Comparison of ENCODE assay signal across 12 cellular contexts in genomic region chr2:218033590-218034496, GRCh38. TPM values are rescaled to one million over a fixed set of nuclear protein-coding genes. Genes with fewer than 3 reads are reported as not detected.
DNase-seq lines count a peak whose midpoint lies in the region; ATAC-seq and TF ChIP-seq lines count a peak whose summit lies in the region.
"Had no signal": no experiment of that assay in that cellular context is flagged by ENCODE, and none has a peak within 500 bp of the region (broad histone marks: within the 10 kb centered on the region; RNA-seq: fewer than 3 reads in every experiment).

No MANE protein-coding gene starts in this region.

- 30 to 42% methylated on average over 41 to 45 of the region's 45 CpGs for WGBS in lung, 2 donors

- H3K27ac ChIP-seq in A673 (ENCODE audit: low read depth, low read length, poor library complexity, severe bottlenecking): no peak overlapping the region
- H3K27ac ChIP-seq in lung (ENCODE audit: low read depth in 1 of 2, low read length in 1 of 2): no peak overlapping the region

- POLR2A ChIA-PET in A673 (lab: Charles Lee; ENCODE audit: low non-redundant PET): no interaction called here

- H3K36me3 ChIP-seq in A673 (ENCODE audit: insufficient read depth, low read length, poor library complexity, severe bottlenecking) (no peaks in the 10 kb centered on the region), lung (ENCODE audit: control insufficient read depth in 2 of 2, insufficient read depth in 2 of 2, low read length in 2 of 2) (no peaks in the 10 kb centered on the region)

- intact Hi-C loops in A673 (cut with micrococcal nuclease; ENCODE audit: unreplicated experiment): loop anchor here (1.0 to 5.0 kb wide), 3 partner anchors 39 to 249 kb away; no protein-coding TSS in a partner anchor

- H3K27me3 ChIP-seq in A673 (replicated peaks; ENCODE audit: insufficient read depth, low read depth, low read length, poor library complexity): peaks cover 4% of the 10 kb centered on the region
- H3K27me3 ChIP-seq in lung (ENCODE audit: control insufficient read depth, insufficient read depth): no peaks in the 10 kb centered on the region

- BruUV-seq in A673 (replicated peaks; lab: Mats Ljungman, UMichigan): no TSS peak

- H3K27ac Mint-ChIP-seq in activated naive CD4-positive, alpha-beta T cell treated with anti-CD3 and anti-CD28 coated beads, Interleukin-2, amount 50 U/mL, for 72 hours: peak overlapping the region; percentile 31 to 54

- H3K9me3 Mint-ChIP-seq in activated naive CD4-positive, alpha-beta T cell treated with anti-CD3 and anti-CD28 coated beads, Interleukin-2, amount 50 U/mL, for 72 hours: no peaks in the 10 kb centered on the region

- H3K4me1 ChIP-seq in A673 (ENCODE audit: insufficient read depth, low read length, poor library complexity, severe bottlenecking) (peaks cover 12% of the 10 kb centered on the region), lung (ENCODE audit: control insufficient read depth in 2 of 2, insufficient read depth in 2 of 2, low read length in 2 of 2) (peaks cover 0 to 7% of the 10 kb centered on the region in 2 donors)

- peak; percentile 1 for ATAC-seq in GM21515 (IDR thresholded peaks at IDR 0.05; ENCODE audit: unreplicated experiment)
- ATAC-seq in activated naive CD4-positive, alpha-beta T cell treated with anti-CD3 and anti-CD28 coated beads, Interleukin-2, amount 50 U/mL, for 72 hours: peak in 1 of 2 donors; percentile 15
- no peak for ATAC-seq in lung (ENCODE audit: insufficient read depth, low FRiP score)
- ATAC-seq in HG03565 (IDR thresholded peaks at IDR 0.05; ENCODE audit: unreplicated experiment): no peak

- CTCF ChIA-PET in A673 (lab: Charles Lee): interaction anchor here (0.6 to 1.3 kb wide), 4 partner anchors 18 to 248 kb away, joined by 3 to 9 read pairs (median 8); no protein-coding TSS in a partner anchor

- H3K9me3 ChIP-seq in A673 (ENCODE audit: low read depth, low read length, poor library complexity, severe bottlenecking): no peaks in the 10 kb centered on the region
- no peaks in the 10 kb centered on the region for H3K9me3 ChIP-seq in lung (ENCODE audit: control insufficient read depth in 2 of 2, insufficient read depth in 1 of 2, low read length in 1 of 2)

- no peaks in the 10 kb centered on the region for H3K36me3 Mint-ChIP-seq in activated naive CD4-positive, alpha-beta T cell treated with anti-CD3 and anti-CD28 coated beads, Interleukin-2, amount 50 U/mL, for 72 hours

- TF ChIP-seq CTCF in A673 (conservative IDR thresholded peaks at IDR 0.05; ENCODE audit: low read depth, low read length) (no peak), lung (IDR thresholded peaks at IDR 0.05; ENCODE audit: control extremely low read depth, extremely low read depth) (no peak)

- DNase-seq in A673 (ENCODE audit: low spot score) (peak; percentile 45), lung (ENCODE audit: low spot score) (peak; percentile 25), GF-D8 (lab: John Stamatoyannopoulos, UW) (no peak), NCI-H524 (lab: John Stamatoyannopoulos, UW) (no peak), SK-N-DZ (ENCODE audit: low spot score) (no peak)
- DNase-seq in activated naive CD4-positive, alpha-beta T cell treated with anti-CD3 and anti-CD28 coated beads, Interleukin-2, amount 50 U/mL, for 72 hours (ENCODE audit: low spot score in 2 of 2): no peak
- DNase-seq: DMS 273 treated with DMSO at 0.1 percent for 48 hours had no signal

- H3K4me3 ChIP-seq in A673 (ENCODE audit: low read depth, low read length, poor library complexity, severe bottlenecking) (peak overlapping the region; percentile 40), lung (no peak overlapping the region)

RNA-seq across cellular contexts. Expression of gene TNS1, which starts 31.0 kb away (rescaled TPM):
- total RNA-seq in A673 (2021) (88.9 and 99.6 TPM in 2 replicates), lung (100 to 1,000 TPM; 308 to 377 TPM)
- 1 to 10 TPM in 1 of 2 donors, under 1 TPM in 1; 0.27 to 5.1 TPM for total RNA-seq in activated naive CD4-positive, alpha-beta T cell treated with anti-CD3 and anti-CD28 coated beads, Interleukin-2, amount 50 U/mL, for 72 hours
- 100 to 1,000 TPM in 1 of 2 donors, 10 to 100 TPM in 1; 67.0 to 108 TPM for polyA plus RNA-seq in lung
- polyA plus RNA-seq in SK-N-DZ (2014; cell fraction: cytosol; rRNA removed): 3.5 and 3.9 TPM in 2 replicates
- 3.5 and 10.2 TPM in 2 replicates for polyA plus RNA-seq in SK-N-DZ (2014; cell fraction: nucleus; rRNA removed)

RNA-seq across cellular contexts. Expression of gene RUFY4, which starts 35.2 kb away (rescaled TPM):
- total RNA-seq in A673 (2021) (0.26 and 1.3 TPM in 2 replicates), lung (under 1 TPM; 0.15 to 0.31 TPM)
- 1 to 10 TPM; 3.2 to 5.1 TPM for total RNA-seq in activated naive CD4-positive, alpha-beta T cell treated with anti-CD3 and anti-CD28 coated beads, Interleukin-2, amount 50 U/mL, for 72 hours
- polyA plus RNA-seq in lung: under 1 TPM; 0.43 to 0.57 TPM
- 0.39 TPM in 1 of 2 replicates, not detected in the other for polyA plus RNA-seq in SK-N-DZ (2014; cell fraction: cytosol; rRNA removed)
- 1.1 and 2.0 TPM in 2 replicates for polyA plus RNA-seq in SK-N-DZ (2014; cell fraction: nucleus; rRNA removed)
- total RNA-seq: bronchial epithelial cell, IMR-90 had no signal
- polyA plus RNA-seq: IMR-90, keratinocyte had no signal

Comparison
In these comparisons a context has a peak if more than half of its experiments do, and no peak if none do; other contexts are left out.
1. DNase-seq: peak in A673 (single experiment) and lung (single experiment); none in activated naive CD4-positive, alpha-beta T cell treated with anti-CD3 and anti-CD28 coated beads, Interleukin-2, amount 50 U/mL, for 72 hours (0 of 2), GF-D8 (single experiment), NCI-H524 (0 of 2) and SK-N-DZ (single experiment).
2. RNA of gene TNS1, which starts 31.0 kb away (total RNA-seq): 308 to 377 TPM in lung and 88.9 to 99.6 TPM in A673; 0.27 to 5.1 TPM in activated naive CD4-positive, alpha-beta T cell treated with anti-CD3 and anti-CD28 coated beads, Interleukin-2, amount 50 U/mL, for 72 hours; every median in the first group is over 10 times any median in the second.